Comparison of ENCODE assay signal across 9 cellular contexts in the genomic region with DNA sequence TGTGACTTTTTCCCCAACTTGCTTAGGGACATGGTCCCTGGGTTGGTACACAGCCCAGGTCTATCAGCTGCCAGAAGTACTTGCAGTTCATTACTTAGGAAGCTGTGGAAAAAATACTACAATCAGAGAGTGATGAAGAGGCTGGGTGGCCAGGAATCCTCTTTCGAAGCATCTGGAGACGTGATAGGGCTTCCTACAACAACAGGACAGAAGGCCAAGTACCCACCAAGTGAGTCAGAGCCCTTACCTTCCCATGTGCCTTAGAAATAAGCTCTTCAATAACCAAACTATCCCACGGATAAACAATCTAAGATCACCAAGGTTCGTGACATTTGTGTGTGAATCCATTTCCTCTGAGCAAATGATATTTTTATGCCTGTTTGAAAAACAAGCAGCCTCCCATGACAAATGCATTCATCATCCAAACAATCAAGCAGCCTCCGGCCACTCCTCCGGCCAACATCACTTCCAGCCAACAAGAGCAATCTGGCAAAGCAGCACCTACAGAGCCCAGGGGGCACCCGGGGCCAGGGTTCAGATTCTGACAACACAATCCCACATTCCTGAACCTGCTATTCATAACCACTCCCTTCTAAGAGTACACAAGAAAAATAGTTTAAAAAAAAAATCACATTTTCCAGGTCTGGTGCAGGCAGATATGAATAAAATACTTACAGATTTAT. TPM values are rescaled to one million over a fixed set of nuclear protein-coding genes. Genes with fewer than 3 reads are reported as not detected.
A peak's percentile ranks its signal among the peaks of the same experiment; 100 is the strongest.
DNase-seq lines count a peak whose midpoint lies in the region; ATAC-seq lines count a peak whose summit lies in the region.
"Had no signal": no experiment of that assay in that cellular context is flagged by ENCODE, and none has a peak within 500 bp of the region (broad histone marks: within the 10 kb centered on the region; RNA-seq: fewer than 3 reads in every experiment).

No MANE protein-coding gene starts in this region.

- no peaks in the 10 kb centered on the region for H3K9me3 ChIP-seq in muscle layer of duodenum (ENCODE audit: control insufficient read depth in 1 of 2, low read length in 2 of 2)

- H3K27me3 ChIP-seq in muscle layer of duodenum (ENCODE audit: low read depth, low read length): no peaks in the 10 kb centered on the region

- peaks cover 19 to 28% of the 10 kb centered on the region in 2 donors for H3K4me1 ChIP-seq in muscle layer of duodenum (ENCODE audit: control insufficient read depth in 1 of 2, insufficient read depth in 2 of 2, low read length in 2 of 2)

- in situ Hi-C loops in ACHN (cut with HindIII; ENCODE audit: low pct_ligation_motif_present, low pct_unique_long_range_greater_than_20kb, low sequenced_read_pairs): no loop called here

- ATAC-seq in esophagus mucosa (peak; percentile 75), HG03520 (IDR thresholded peaks at IDR 0.05; ENCODE audit: unreplicated experiment) (no peak)

- no peaks in the 10 kb centered on the region for H3K36me3 ChIP-seq in muscle layer of duodenum (ENCODE audit: control insufficient read depth in 1 of 2, insufficient read depth in 2 of 2, low read length in 2 of 2)

- H3K4me3 ChIP-seq in muscle layer of duodenum (ENCODE audit: low read depth in 1 of 2, low read length in 2 of 2): peak overlapping the region in 1 of 2 donors; percentile 9

- DNase-seq in ACHN (peak; percentile 80), NCI-H69 (lab: John Stamatoyannopoulos, UW) (peak; percentile 3), activated T-cell treated with anti-CD3 and anti-CD28 coated beads for 4 hours (no peak), GM19238 (ENCODE audit: insufficient read length, low spot score) (no peak)
- no peak for DNase-seq in activated CD8-positive, alpha-beta memory T cell treated with anti-CD3 and anti-CD28 coated beads for 24 hours
- DNase-seq: CD4-positive, alpha-beta memory T cell had no signal

- peak overlapping the region; percentile 53 for H3K27ac ChIP-seq in muscle layer of duodenum (ENCODE audit: low read length)

RNA-seq across cellular contexts. Expression of a gene that starts 26.4 kb away (rescaled TPM):
- 17.8 TPM for total RNA-seq in esophagus mucosa

Comparison
In these comparisons a context has a peak if more than half of its experiments do, and no peak if none do; other contexts are left out.
1. DNase-seq: peak in ACHN (single experiment) and NCI-H69 (single experiment); none in activated CD8-positive, alpha-beta memory T cell treated with anti-CD3 and anti-CD28 coated beads for 24 hours (single experiment), activated T-cell treated with anti-CD3 and anti-CD28 coated beads for 4 hours (single experiment) and GM19238 (single experiment).